Comparison of ENCODE assay signal across 13 cellular contexts in the genomic region with DNA sequence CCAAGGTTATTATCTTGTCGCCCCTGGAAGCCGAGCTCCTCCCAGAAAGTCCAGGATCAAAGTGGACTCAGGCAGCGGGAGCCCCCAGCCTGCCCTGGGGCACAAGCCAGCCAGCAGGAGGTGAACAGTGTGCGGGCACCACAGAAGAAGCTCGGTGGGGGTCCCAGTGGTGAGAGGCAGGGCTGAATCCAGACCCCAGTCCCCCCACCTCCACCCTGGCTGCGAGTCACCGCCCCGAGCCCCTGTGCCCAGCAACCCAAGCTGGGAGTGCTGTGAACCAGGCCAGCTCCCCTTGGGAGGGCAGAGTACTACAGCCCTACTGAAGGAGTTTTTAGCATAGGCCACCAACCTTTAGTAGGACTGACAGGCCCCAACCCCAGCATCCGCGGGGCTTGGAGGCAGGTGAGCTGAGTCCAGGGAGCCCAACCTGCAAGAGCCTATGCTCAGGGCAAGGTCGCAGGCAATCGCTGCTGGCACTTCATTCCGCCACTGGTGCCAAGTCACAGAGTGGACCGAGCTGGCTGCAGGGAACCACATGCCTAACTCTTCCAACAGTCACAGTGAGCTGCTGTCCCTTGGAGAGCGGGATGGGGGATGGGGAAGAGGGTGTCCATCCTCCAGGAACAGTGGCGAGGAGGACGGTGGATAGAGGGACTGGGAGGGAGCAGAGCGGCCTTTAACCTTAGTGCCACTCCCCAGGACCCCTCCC. TPM values are rescaled to one million over a fixed set of nuclear protein-coding genes. Genes with fewer than 3 reads are reported as not detected.
DNase-seq lines count a peak whose midpoint lies in the region; FAIRE-seq and TF ChIP-seq lines count a peak whose summit lies in the region.
"Had no signal": no experiment of that assay in that cellular context is flagged by ENCODE, and none has a peak within 500 bp of the region (broad histone marks: within the 10 kb centered on the region; RNA-seq: fewer than 3 reads in every experiment).

No MANE protein-coding gene starts in this region.

- TF ChIP-seq POLR2A in esophagus muscularis mucosa (IDR thresholded peaks at IDR 0.05; ENCODE audit: low read depth) (no peak), breast epithelium (IDR thresholded peaks at IDR 0.05) (no peak)

- no peak for FAIRE-seq in kidney (lab: Jason Lieb, UNC)

- H2BK120ac ChIP-seq in trophoblast cell (ENCODE audit: insufficient read depth, low read length, poor library complexity), result no peak overlapping the region

- no peak overlapping the region for H4K12ac ChIP-seq in trophoblast cell (ENCODE audit: low read depth, low read length)

- no peak overlapping the region for H2BK5ac ChIP-seq in trophoblast cell (ENCODE audit: low read depth, low read length, poor library complexity)

- H4K91ac ChIP-seq in trophoblast cell (ENCODE audit: low read depth, low read length), result no peak overlapping the region

- no peak overlapping the region for H4K8ac ChIP-seq in trophoblast cell (ENCODE audit: low read depth, low read length)

- TF ChIP-seq CTCF in esophagus muscularis mucosa (IDR thresholded peaks at IDR 0.05) (no peak), kidney (IDR thresholded peaks at IDR 0.05; ENCODE audit: borderline replicate concordance, extremely low read depth, insufficient read depth) (no peak), breast epithelium (IDR thresholded peaks at IDR 0.05) (no peak)

- no peak overlapping the region for H3K27ac ChIP-seq in HUES48 (ENCODE audit: low read depth, low read length)
- no peak overlapping the region for H3K27ac ChIP-seq in esophagus muscularis mucosa (replicated peaks in 1 of 4)
- H3K27ac ChIP-seq in kidney (ENCODE audit: low read depth in 2 of 2, low read length in 2 of 2), result no peak overlapping the region
- no peak overlapping the region for H3K27ac ChIP-seq in rectal smooth muscle tissue (ENCODE audit: low read depth, low read length)
- H3K27ac ChIP-seq in trophoblast cell (ENCODE audit: low read depth, low read length), result no peak overlapping the region
- no peak overlapping the region for H3K27ac ChIP-seq in breast epithelium

- H3K9ac ChIP-seq in HUES48 (ENCODE audit: low read depth, low read length) (no peak overlapping the region), kidney (ENCODE audit: low read length in 2 of 2) (no peak overlapping the region), rectal smooth muscle tissue (ENCODE audit: low read length) (no peak overlapping the region), trophoblast cell (ENCODE audit: low read length) (no peak overlapping the region)

- H3K4me2 ChIP-seq in trophoblast cell (ENCODE audit: low read length), result no peak overlapping the region

- H3K79me1 ChIP-seq in trophoblast cell (ENCODE audit: low read length), result no peaks in the 10 kb centered on the region

- DNase-seq in esophagus muscularis mucosa (ENCODE audit: extremely low spot score) (peak; percentile 88), kidney (peak; percentile 67), NCI-H510A (lab: John Stamatoyannopoulos, UW) (no peak), cerebellar cortex (ENCODE audit: low spot score) (no peak), trophoblast cell (no peak), breast epithelium (ENCODE audit: low spot score in 2 of 2) (no peak)
- DNase-seq: activated CD4-positive, alpha-beta T cell treated with anti-CD3 and anti-CD28 coated beads for 36 hours; AML-193; naive thymus-derived CD8-positive, alpha-beta T cell; NCI-H2081 treated with DMSO at 0.1 percent for 48 hours; stimulated activated CD4-positive, alpha-beta T cell treated with anti-CD3 and anti-CD28 coated beads, Interleukin-15, amount 100 ng/mL, for 24 hours had no signal

- 80% methylated on average over 9 of the region's 18 CpGs for WGBS in esophagus muscularis mucosa
- no CpG with 5 or more reads among the region's 18 CpGs for WGBS in trophoblast cell (ENCODE audit: extremely low coverage, insufficient coverage, insufficient read length)

- H3K18ac ChIP-seq in trophoblast cell (ENCODE audit: low read length), result no peak overlapping the region

- H3K36me3 ChIP-seq in HUES48 (ENCODE audit: control insufficient read depth, insufficient read depth, low read length) (no peaks in the 10 kb centered on the region), esophagus muscularis mucosa (no peaks in the 10 kb centered on the region), kidney (ENCODE audit: control insufficient read depth in 1 of 2, insufficient read depth in 2 of 2, low read length in 2 of 2) (no peaks in the 10 kb centered on the region), rectal smooth muscle tissue (ENCODE audit: control insufficient read depth, insufficient read depth, low read length) (no peaks in the 10 kb centered on the region), trophoblast cell (ENCODE audit: control insufficient read depth in 1 of 2, insufficient read depth in 2 of 2, low read length in 2 of 2) (no peaks in the 10 kb centered on the region), breast epithelium (no peaks in the 10 kb centered on the region)

- no peak overlapping the region for H2BK12ac ChIP-seq in trophoblast cell (ENCODE audit: low read length)

- H3K14ac ChIP-seq in trophoblast cell (ENCODE audit: low read length), result no peak overlapping the region

- H3K4me3 ChIP-seq in HUES48 (ENCODE audit: low read depth, low read length) (peak overlapping the region; percentile 64), esophagus muscularis mucosa (peak overlapping the region in 1 of 4 donors; percentile 52), kidney (ENCODE audit: low read length in 2 of 2) (peak overlapping the region in 1 of 2 donors; percentile 39), rectal smooth muscle tissue (ENCODE audit: low read length) (peak overlapping the region; percentile 30), trophoblast cell (ENCODE audit: low read depth, low read length) (no peak overlapping the region), breast epithelium (peak overlapping the region in 1 of 3 donors; percentile 51)

- H3K4me1 ChIP-seq in HUES48 (ENCODE audit: control insufficient read depth, insufficient read depth, low read length), result peaks cover 41% of the 10 kb centered on the region
- peaks cover 16 to 27% (median 19%) of the 10 kb centered on the region in 4 donors for H3K4me1 ChIP-seq in esophagus muscularis mucosa
- peaks cover 0 to 3% of the 10 kb centered on the region in 2 donors for H3K4me1 ChIP-seq in kidney (ENCODE audit: control insufficient read depth in 1 of 2, insufficient read depth in 1 of 2, low read depth in 1 of 2, low read length in 2 of 2)
- H3K4me1 ChIP-seq in rectal smooth muscle tissue (ENCODE audit: control insufficient read depth, insufficient read depth, low read length), result no peaks in the 10 kb centered on the region
- peaks cover 10% of the 10 kb centered on the region in 2 experiments for H3K4me1 ChIP-seq in trophoblast cell (ENCODE audit: control insufficient read depth in 1 of 2, insufficient read depth in 2 of 2, low read length in 2 of 2)
- no peaks in the 10 kb centered on the region for H3K4me1 ChIP-seq in breast epithelium

- no peaks in the 10 kb centered on the region for H3K79me2 ChIP-seq in trophoblast cell (ENCODE audit: control insufficient read depth, insufficient read depth, low read length, poor library complexity)

- no peak for TF ChIP-seq EP300 in esophagus muscularis mucosa (IDR thresholded peaks at IDR 0.05)

- intact Hi-C loops in esophagus muscularis mucosa (cut with DNase I), result no loop called here
- intact Hi-C loops in kidney (cut with DNase I), result no loop called here
- intact Hi-C loops in breast epithelium (cut with DNase I; ENCODE audit: low total_unique reads), result no loop called here

- H2AFZ ChIP-seq in trophoblast cell (ENCODE audit: insufficient read depth, low read length, poor library complexity), result no peak overlapping the region

- H3K9me3 ChIP-seq in HUES48 (ENCODE audit: control insufficient read depth, insufficient read depth, low read length) (no peaks in the 10 kb centered on the region), esophagus muscularis mucosa (no peaks in the 10 kb centered on the region), kidney (ENCODE audit: control insufficient read depth in 1 of 2, low read length in 2 of 2) (no peaks in the 10 kb centered on the region), trophoblast cell (ENCODE audit: insufficient read depth, low read depth, low read length) (peaks cover 1% of the 10 kb centered on the region), breast epithelium (no peaks in the 10 kb centered on the region)

- H3K23ac ChIP-seq in trophoblast cell (ENCODE audit: low read length), result no peak overlapping the region

- peaks cover 68% of the 10 kb centered on the region for H3K27me3 ChIP-seq in HUES48 (ENCODE audit: control insufficient read depth, insufficient read depth, low read length)
- H3K27me3 ChIP-seq in esophagus muscularis mucosa, result peaks cover 0 to 58% (median 24%) of the 10 kb centered on the region in 4 donors
- peaks cover 7% of the 10 kb centered on the region for H3K27me3 ChIP-seq in rectal smooth muscle tissue (ENCODE audit: control insufficient read depth, insufficient read depth, low read length)
- H3K27me3 ChIP-seq in trophoblast cell (ENCODE audit: insufficient read depth, low read length), result peaks cover 41% of the 10 kb centered on the region
- H3K27me3 ChIP-seq in breast epithelium, result peaks cover 4 to 27% of the 10 kb centered on the region in 2 donors

- no peak overlapping the region for H2AK5ac ChIP-seq in trophoblast cell (ENCODE audit: low read length)

- no peak overlapping the region for H3K4ac ChIP-seq in trophoblast cell (ENCODE audit: low read depth, low read length)

RNA-seq across cellular contexts. Expression of gene PIEZO2, which starts 3.0 kb away (rescaled TPM):
- 1 to 10 TPM; 2.4 to 5.2 (median 3.3) TPM for total RNA-seq in esophagus muscularis mucosa
- total RNA-seq in kidney, result 4.1 TPM
- 1.1 TPM for polyA plus RNA-seq in kidney (ENCODE audit: insufficient read depth, low read depth, low replicate concordance)
- polyA plus RNA-seq in trophoblast cell (2013), result 1.4 and 1.6 TPM in 2 replicates
- 10 to 100 TPM in 2 of 3 donors, 1 to 10 TPM in 1; 1.9 to 26.2 (median 11.4) TPM for total RNA-seq in breast epithelium
- total RNA-seq: activated CD4-positive, alpha-beta T cell treated with anti-CD3 and anti-CD28 coated beads for 36 hours; naive thymus-derived CD8-positive, alpha-beta T cell had no signal
- polyA plus RNA-seq: naive thymus-derived CD8-positive, alpha-beta T cell had no signal

Comparison
In these comparisons a context has a peak if more than half of its experiments do, and no peak if none do; other contexts are left out.
1. DNase-seq: peak in esophagus muscularis mucosa (single experiment) and kidney (single experiment); none in NCI-H510A (single experiment), cerebellar cortex (single experiment), trophoblast cell (0 of 2) and breast epithelium (0 of 2).